In genomic region chr1:150474869-150475268, GRCh38 we compare ENCODE assay signal across 21 cellular contexts. TPM values are rescaled to one million over a fixed set of nuclear protein-coding genes. Genes with fewer than 3 reads are reported as not detected.
"Had no signal": no experiment of that assay in that cellular context is flagged by ENCODE, and none has a peak within 500 bp of the region (broad histone marks: within the 10 kb centered on the region; RNA-seq: fewer than 3 reads in every experiment).

No MANE protein-coding gene starts in this region.

- DNase-seq: activated CD4-positive, alpha-beta T cell treated with anti-CD3 and anti-CD28 coated beads, Interleukin-2, amount 50 U/mL, for 1 hour; activated naive CD4-positive, alpha-beta T cell treated with Interleukin-2 at 50 U/mL for 16 hours; activated T-cell treated with anti-CD3 and anti-CD28 coated beads for 4 hours; cortex of kidney; effector CD8-positive, alpha-beta T cell; foreskin melanocyte; head of caudate nucleus; left cardiac atrium; naive B cell; retina; stimulated activated CD4-positive, alpha-beta T cell treated with anti-CD3 and anti-CD28 coated beads, Interleukin-15, amount 100 ng/mL, for 24 hours; stimulated activated CD4-positive, alpha-beta T cell treated with anti-CD3 and anti-CD28 coated beads, Interleukin-4, amount 100 ng/mL, for 1 hour; stimulated activated naive CD4-positive, alpha-beta T cell treated with Interleukin-2 at 50 U/mL for 16 hours; T-helper 9 cell; upper lobe of left lung had no signal

- H3K4me1 ChIP-seq: parathyroid adenoma had no signal

- H3K27ac ChIP-seq: parathyroid adenoma, suprapubic skin, upper lobe of left lung had no signal

- H3K4me3 ChIP-seq: cardiac muscle cell, suprapubic skin, upper lobe of left lung had no signal

- H3K27me3 ChIP-seq: cardiac muscle cell, suprapubic skin, upper lobe of left lung had no signal

- H3K9me3 ChIP-seq: suprapubic skin, upper lobe of left lung had no signal

- H3K27me3 Mint-ChIP-seq: naive B cell had no signal

- ATAC-seq: activated CD4-positive, CD25-positive, alpha-beta regulatory T cell treated with anti-CD3 and anti-CD28 coated beads, Interleukin-2, amount 50 U/mL, for 24 hours; left cardiac atrium had no signal

- H3K9me3 Mint-ChIP-seq: naive B cell had no signal

- H3K4me3 Mint-ChIP-seq: naive B cell had no signal

RNA-seq across cellular contexts. Expression of gene FALEC, which starts 40.7 kb away (rescaled TPM):
- total RNA-seq: left cardiac atrium, lung microvascular endothelial cell, mononuclear cell, suprapubic skin had no signal
